ENCODE assay signal across 9 cellular contexts in genomic region chr2:84959045-84959493, GRCh38. TPM values are rescaled to one million over a fixed set of nuclear protein-coding genes. Genes with fewer than 3 reads are reported as not detected.
DNase-seq lines count a peak whose midpoint lies in the region; ATAC-seq and TF ChIP-seq lines count a peak whose summit lies in the region.
"Had no signal": no experiment of that assay in that cellular context is flagged by ENCODE, and none has a peak within 500 bp of the region (broad histone marks: within the 10 kb centered on the region; RNA-seq: fewer than 3 reads in every experiment).

No MANE protein-coding gene starts in this region.

- H3K4me1 ChIP-seq in mesendoderm (ENCODE audit: control insufficient read depth, low read depth, low read length), result peaks cover 7% of the 10 kb centered on the region

- peaks cover 16% of the 10 kb centered on the region for H3K36me3 Mint-ChIP-seq in CD4-positive, alpha-beta T cell (ENCODE audit: low read depth)
- peaks cover 15% of the 10 kb centered on the region for H3K36me3 Mint-ChIP-seq in brain
- peaks cover 19% of the 10 kb centered on the region for H3K36me3 Mint-ChIP-seq in activated T-cell treated with anti-CD3 and anti-CD28 coated beads, Interleukin-2, amount 50 U/mL, for 4 hours (ENCODE audit: insufficient read depth)

- no peak overlapping the region for H3K23ac ChIP-seq in mesendoderm (ENCODE audit: low read length)

- H3K4me3 ChIP-seq in mesendoderm (ENCODE audit: low read length), result no peak overlapping the region
- H3K4me3 ChIP-seq: tibial nerve had no signal

- ATAC-seq in CD4-positive, alpha-beta T cell (ENCODE audit: poor library complexity), result no peak
- no peak for ATAC-seq in activated CD4-positive, CD25-positive, alpha-beta regulatory T cell treated with anti-CD3 and anti-CD28 coated beads, Interleukin-2, amount 50 U/mL, for 24 hours
- no peak for ATAC-seq in activated T-cell treated with anti-CD3 and anti-CD28 coated beads, Interleukin-2, amount 50 U/mL, for 4 hours

- no peak overlapping the region for H4K8ac ChIP-seq in mesendoderm (ENCODE audit: low read depth, low read length)

- TF ChIP-seq CTCF in CD4-positive, alpha-beta T cell (IDR thresholded peaks at IDR 0.05), result no peak
- TF ChIP-seq CTCF in brain (conservative IDR thresholded peaks at IDR 0.05), result no peak

- no peak overlapping the region for H2BK120ac ChIP-seq in mesendoderm (ENCODE audit: low read depth, low read length)

- no peak overlapping the region for H2BK5ac ChIP-seq in mesendoderm (ENCODE audit: low read length)

- H3K4me3 Mint-ChIP-seq in CD4-positive, alpha-beta T cell, result no peak overlapping the region
- H3K4me3 Mint-ChIP-seq in brain, result no peak overlapping the region
- H3K4me3 Mint-ChIP-seq in activated T-cell treated with anti-CD3 and anti-CD28 coated beads, Interleukin-2, amount 50 U/mL, for 4 hours, result no peak overlapping the region

- no peak overlapping the region for H3K4ac ChIP-seq in mesendoderm (ENCODE audit: low read depth, low read length)

- peak overlapping the region; percentile 92 for H3K18ac ChIP-seq in mesendoderm (ENCODE audit: low read length)

- no peaks in the 10 kb centered on the region for H3K79me2 ChIP-seq in mesendoderm (ENCODE audit: control insufficient read depth, insufficient read depth, low read length)

- no peak overlapping the region for H2BK15ac ChIP-seq in mesendoderm (replicated peaks; ENCODE audit: low read depth)

- peak overlapping the region; percentile 40 for H3K27ac Mint-ChIP-seq in CD4-positive, alpha-beta T cell
- H3K27ac Mint-ChIP-seq in brain, result peak overlapping the region in 3 of 5 experiments; percentile 2 to 77 (median 45)

- no peaks in the 10 kb centered on the region for H3K27me3 Mint-ChIP-seq in CD4-positive, alpha-beta T cell
- H3K27me3 Mint-ChIP-seq in brain, result peaks cover 5% of the 10 kb centered on the region
- no peaks in the 10 kb centered on the region for H3K27me3 Mint-ChIP-seq in activated T-cell treated with anti-CD3 and anti-CD28 coated beads, Interleukin-2, amount 50 U/mL, for 4 hours (ENCODE audit: low read depth)

- POLR2A ChIA-PET in CD4-positive, alpha-beta T cell (lab: Charles Lee), result interaction anchor here (0.7 to 1.1 kb wide), 3 partner anchors 10 to 635 kb away, joined by 3 to 5 read pairs (median 3); no protein-coding TSS in a partner anchor

- no peak for DNase-seq in CD4-positive, alpha-beta T cell
- DNase-seq in LHCN-M2 (ENCODE audit: low read depth) (peak; percentile 70), mesendoderm (peak; percentile 81), inferior parietal cortex (ENCODE audit: extremely low spot score) (no peak), epidermal melanocyte (ENCODE audit: insufficient read length, low spot score) (no peak)
- no peak for DNase-seq in activated T-cell treated with anti-CD3 and anti-CD28 coated beads, Interleukin-2, amount 50 U/mL, for 4 hours

- peaks cover 24% of the 10 kb centered on the region for H3K4me1 Mint-ChIP-seq in CD4-positive, alpha-beta T cell (ENCODE audit: low read depth)
- peaks cover 23% of the 10 kb centered on the region for H3K4me1 Mint-ChIP-seq in brain
- H3K4me1 Mint-ChIP-seq in activated T-cell treated with anti-CD3 and anti-CD28 coated beads, Interleukin-2, amount 50 U/mL, for 4 hours (ENCODE audit: low read depth), result peaks cover 25% of the 10 kb centered on the region

- CTCF ChIA-PET in CD4-positive, alpha-beta T cell (lab: Charles Lee), result no interaction called here

- intact Hi-C loops in CD4-positive, alpha-beta T cell (cut with DNase I, micrococcal nuclease), result no loop called here

- WGBS in mesendoderm (ENCODE audit: extremely low coverage, insufficient coverage, low lambda C conversion rate), result no CpG with 5 or more reads among the region's 12 CpGs

- H3K9ac ChIP-seq in mesendoderm (ENCODE audit: low read length), result no peak overlapping the region

- H3K27me3 ChIP-seq in CD4-positive, alpha-beta T cell (ENCODE audit: control insufficient read depth, insufficient read depth, low read length), result no peaks in the 10 kb centered on the region
- no peaks in the 10 kb centered on the region for H3K27me3 ChIP-seq in mesendoderm (ENCODE audit: insufficient read depth, low read length, poor library complexity)
- H3K27me3 ChIP-seq: tibial nerve had no signal

- peak overlapping the region; percentile 17 for H3K56ac ChIP-seq in mesendoderm (ENCODE audit: low read length)

- peaks cover 4% of the 10 kb centered on the region for H3K79me1 ChIP-seq in mesendoderm (ENCODE audit: low read length)

- no peak overlapping the region for H2AK5ac ChIP-seq in mesendoderm (ENCODE audit: low read length)

- no peak overlapping the region for H3K4me2 ChIP-seq in mesendoderm (ENCODE audit: low read length)

- H3K9me3 Mint-ChIP-seq in CD4-positive, alpha-beta T cell, result no peaks in the 10 kb centered on the region
- H3K9me3 Mint-ChIP-seq in brain, result peaks cover 0 to 2% (median 0%) of the 10 kb centered on the region in 5 experiments
- no peaks in the 10 kb centered on the region for H3K9me3 Mint-ChIP-seq in activated T-cell treated with anti-CD3 and anti-CD28 coated beads, Interleukin-2, amount 50 U/mL, for 4 hours

- no peaks in the 10 kb centered on the region for H3K9me3 ChIP-seq in CD4-positive, alpha-beta T cell (ENCODE audit: control insufficient read depth, low read length)
- H3K9me3 ChIP-seq: tibial nerve had no signal

- H4K5ac ChIP-seq in mesendoderm (ENCODE audit: low read length), result no peak overlapping the region

- no peak overlapping the region for H3K27ac ChIP-seq in CD4-positive, alpha-beta T cell (ENCODE audit: low read depth, low read length)
- H3K27ac ChIP-seq in mesendoderm (ENCODE audit: low read depth, low read length), result peak overlapping the region; percentile 61

- no peaks in the 10 kb centered on the region for H3K36me3 ChIP-seq in mesendoderm (ENCODE audit: control insufficient read depth, insufficient read depth, low read length)
- H3K36me3 ChIP-seq: tibial nerve had no signal

RNA-seq across cellular contexts. Expression of gene KCMF1, which starts 11.9 kb away (rescaled TPM):
- 10 to 100 TPM; 72.4 to 78.0 TPM for total RNA-seq in CD4-positive, alpha-beta T cell
- 55.2 and 62.2 TPM in 2 replicates for total RNA-seq in LHCN-M2 (2014; rRNA removed)
- 48.6 TPM for polyA plus RNA-seq in LHCN-M2 (2012)
- 39.9 TPM for polyA plus RNA-seq in brain (ENCODE audit: insufficient read depth, low read depth, low replicate concordance)
- 63.4 TPM for polyA plus RNA-seq in mesendoderm (2013, experiment 1 of 2)
- 66.6 TPM for polyA plus RNA-seq in mesendoderm (2013, experiment 2 of 2)
- 100 to 1,000 TPM; 131 to 153 (median 137) TPM for total RNA-seq in activated T-cell treated with anti-CD3 and anti-CD28 coated beads, Interleukin-2, amount 50 U/mL, for 4 hours

RNA-seq across cellular contexts. Expression of gene TMSB10, which starts 53.6 kb away (rescaled TPM):
- 1,000 to 10,000 TPM; 1,969 to 2,001 TPM for total RNA-seq in CD4-positive, alpha-beta T cell
- total RNA-seq in LHCN-M2 (2014; rRNA removed), result 8,362 and 12,675 TPM in 2 replicates
- polyA plus RNA-seq in LHCN-M2 (2012), result 12,366 TPM
- polyA plus RNA-seq in brain (ENCODE audit: insufficient read depth, low read depth, low replicate concordance), result 4,172 TPM
- 1,538 TPM for polyA plus RNA-seq in mesendoderm (2013, experiment 1 of 2)
- 1,586 TPM for polyA plus RNA-seq in mesendoderm (2013, experiment 2 of 2)
- total RNA-seq in activated T-cell treated with anti-CD3 and anti-CD28 coated beads, Interleukin-2, amount 50 U/mL, for 4 hours, result 1,000 to 10,000 TPM; 1,023 to 1,175 (median 1,139) TPM

Comparison
In these comparisons a context has a peak if more than half of its experiments do, and no peak if none do; other contexts are left out.
1. DNase-seq: peak in LHCN-M2 (single experiment) and mesendoderm (single experiment); none in CD4-positive, alpha-beta T cell (0 of 10), activated T-cell treated with anti-CD3 and anti-CD28 coated beads, Interleukin-2, amount 50 U/mL, for 4 hours (single experiment), inferior parietal cortex (single experiment) and epidermal melanocyte (single experiment).